Comparison of ENCODE assay signal across 34 cellular contexts in the genomic region with DNA sequence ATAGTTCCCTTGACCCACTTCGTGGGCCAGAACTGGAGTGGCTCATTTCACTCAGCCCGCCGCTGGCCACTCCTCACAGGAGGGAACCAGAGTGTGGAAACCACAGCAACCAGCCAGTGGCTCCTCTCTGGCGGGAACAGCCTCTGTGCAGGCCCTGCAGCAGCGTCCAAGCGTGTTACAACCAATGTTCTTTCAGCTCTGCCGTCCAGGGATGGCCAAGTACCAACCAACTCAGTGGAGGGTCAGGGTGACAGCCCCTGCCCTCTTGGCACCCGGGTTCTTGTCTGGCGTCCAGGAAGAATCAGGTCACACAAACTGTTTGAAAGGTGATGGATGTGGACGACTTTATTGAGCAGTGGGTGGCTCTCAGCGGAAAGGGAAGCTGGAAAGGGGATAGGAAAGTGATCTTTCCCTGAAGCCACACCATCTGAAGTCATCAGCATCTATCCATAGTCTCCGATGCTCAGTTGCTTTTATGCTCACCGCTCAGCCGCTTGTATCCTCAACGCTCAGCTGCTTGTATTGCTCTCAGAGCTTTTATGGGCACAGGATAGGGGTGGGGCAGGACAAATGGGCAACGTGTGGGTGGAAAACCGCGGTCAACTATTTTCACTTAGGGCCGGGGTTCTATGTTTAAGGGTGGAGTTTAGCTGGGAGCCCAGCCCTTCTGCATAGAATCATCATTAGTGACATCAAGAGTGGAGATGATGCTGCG.
"Had no signal": no experiment of that assay in that cellular context is flagged by ENCODE, and none has a peak within 500 bp of the region (broad histone marks: within the 10 kb centered on the region; RNA-seq: fewer than 3 reads in every experiment).

No MANE protein-coding gene starts in this region.

- DNase-seq: activated CD4-positive, alpha-beta memory T cell treated with anti-CD3 and anti-CD28 coated beads, Interleukin-2, amount 10 ng/mL, durations not matched to agents 7 days and 5 days; activated CD4-positive, alpha-beta T cell treated with anti-CD3 and anti-CD28 coated beads for 1 hour; activated CD4-positive, alpha-beta T cell treated with anti-CD3 and anti-CD28 coated beads for 48 hours; activated CD4-positive, CD25-positive, alpha-beta regulatory T cell; activated CD8-positive, alpha-beta memory T cell treated with anti-CD3 and anti-CD28 coated beads for 24 hours; activated CD8-positive, alpha-beta memory T cell treated with anti-CD3 and anti-CD28 coated beads, Interleukin-2, amount 10 ng/mL, durations not matched to agents 7 days and 5 days; activated CD8-positive, alpha-beta memory T cell treated with anti-CD3 and anti-CD28 coated beads, Interleukin-2, amount 50 U/mL, for 48 hours; activated effector memory CD4-positive, alpha-beta T cell treated with Interleukin-2 at 50 U/mL for 16 hours; activated naive CD4-positive, alpha-beta T cell; activated naive CD4-positive, alpha-beta T cell treated with anti-CD3 and anti-CD28 coated beads, Interleukin-2, amount 50 U/mL, for 16 hours; activated naive CD8-positive, alpha-beta T cell treated with anti-CD3 and anti-CD28 coated beads for 36 hours; activated T-cell treated with anti-CD3 and anti-CD28 coated beads, Interleukin-2, amount 50 U/mL, for 48 hours; amniotic stem cell; aorta; NCI-H1092 treated with DMSO at 0.1 percent for 48 hours; NCI-H1417; NCI-H146; NCI-H187; NCI-H2029 treated with DMSO at 0.1 percent for 48 hours; NCI-H2107; NCI-H2171; NCI-H510A; NCI-H526 treated with DMSO at 0.1 percent for 48 hours; NCI-H774; RPMI8226; SIG-M5; T-helper 1 cell; T-helper 2 cell; T1000; WERI-Rb-1 had no signal

- ATAC-seq: activated CD8-positive, alpha-beta memory T cell treated with anti-CD3 and anti-CD28 coated beads, Interleukin-2, amount 10 ng/mL, durations not matched to agents 7 days and 5 days; Panc1; Right ventricle myocardium inferior; SK-N-SH treated with all-trans-retinoic acid at 6 μM for 48 hours had no signal

- H3K27ac ChIP-seq: cardiac muscle cell, WERI-Rb-1 had no signal

- H3K27me3 ChIP-seq: cardiac muscle cell had no signal

- H3K36me3 ChIP-seq: cardiac muscle cell, WERI-Rb-1 had no signal

- H3K4me3 ChIP-seq: cardiac muscle cell had no signal
